In genomic region chr14:68748691-68749090, GRCh38 we compare ENCODE assay signal across 18 cellular contexts. TPM values are rescaled to one million over a fixed set of nuclear protein-coding genes. Genes with fewer than 3 reads are reported as not detected.
DNase-seq lines count a peak whose midpoint lies in the region; ATAC-seq lines count a peak whose summit lies in the region.
"Had no signal": no experiment of that assay in that cellular context is flagged by ENCODE, and none has a peak within 500 bp of the region (broad histone marks: within the 10 kb centered on the region; RNA-seq: fewer than 3 reads in every experiment).

No MANE protein-coding gene starts in this region.

- H3K27me3 ChIP-seq in esophagus (ENCODE audit: control insufficient read depth in 1 of 2, insufficient read depth in 2 of 2, low read length in 2 of 2): no peaks in the 10 kb centered on the region

- no peaks in the 10 kb centered on the region for H3K9me3 ChIP-seq in esophagus (ENCODE audit: control insufficient read depth in 2 of 2, insufficient read depth in 1 of 2, low read depth in 1 of 2, low read length in 1 of 2)
- H3K9me3 ChIP-seq: BLaER1 treated with 17β-estradiol and CSF1 and Interleukin-3, amounts not matched to agents 10 nM and 100 nM; HAP-1 had no signal

- no peak overlapping the region for H3K4me3 Mint-ChIP-seq in T-helper 2 cell treated with Interferon-gamma antibody and Interleukin-4, amounts not matched to agents 5 μg/mL and 100 μg/mL, for 36 hours

- WGBS in esophagus, 2 donors: 88% methylated on average over 5 of the region's 5 CpGs

- no peak for ATAC-seq in left colon
- no peak for ATAC-seq in sciatic nerve

- H3K36me3 Mint-ChIP-seq in T-helper 2 cell treated with Interferon-gamma antibody and Interleukin-4, amounts not matched to agents 5 μg/mL and 100 μg/mL, for 36 hours (ENCODE audit: low read depth): no peaks in the 10 kb centered on the region

- no peaks in the 10 kb centered on the region for H3K9me3 Mint-ChIP-seq in T-helper 2 cell treated with Interferon-gamma antibody and Interleukin-4, amounts not matched to agents 5 μg/mL and 100 μg/mL, for 36 hours

- H3K36me3 ChIP-seq in esophagus (ENCODE audit: control insufficient read depth in 2 of 2, insufficient read depth in 2 of 2, low read length in 1 of 2): no peaks in the 10 kb centered on the region
- H3K36me3 ChIP-seq: BLaER1 treated with 17β-estradiol and CSF1 and Interleukin-3, amounts not matched to agents 10 nM and 100 nM; HAP-1 had no signal

- no peaks in the 10 kb centered on the region for H3K27me3 Mint-ChIP-seq in T-helper 2 cell treated with Interferon-gamma antibody and Interleukin-4, amounts not matched to agents 5 μg/mL and 100 μg/mL, for 36 hours (ENCODE audit: low read depth)

- H3K27ac ChIP-seq in esophagus (ENCODE audit: low read depth in 2 of 2, low read length in 1 of 2): peak overlapping the region; percentile 1 to 58
- H3K27ac ChIP-seq: 22Rv1; BLaER1 treated with 17β-estradiol and CSF1 and Interleukin-3, amounts not matched to agents 10 nM and 100 nM had no signal

- no peak overlapping the region for H3K4me3 ChIP-seq in esophagus (ENCODE audit: low read depth in 1 of 2, low read length in 2 of 2)
- H3K4me3 ChIP-seq: BLaER1 treated with 17β-estradiol and CSF1 and Interleukin-3, amounts not matched to agents 10 nM and 100 nM; HAP-1 had no signal

- DNase-seq in activated effector memory CD4-positive, alpha-beta T cell treated with anti-CD3 and anti-CD28 coated beads, Interleukin-2, amount 50 U/mL, for 16 hours: peak; percentile 5
- DNase-seq in activated effector memory CD4-positive, alpha-beta T cell treated with Interleukin-2 at 50 U/mL for 16 hours: no peak
- DNase-seq in myocyte (ENCODE audit: low read depth) (peak; percentile 79), left colon (no peak), kidney glomerular epithelial cell (lab: John Stamatoyannopoulos, UW) (no peak), sciatic nerve (ENCODE audit: low spot score) (no peak)
- no peak for DNase-seq in T-helper 2 cell treated with Interferon-gamma antibody and Interleukin-4, amounts not matched to agents 5 μg/mL and 100 μg/mL, for 36 hours (ENCODE audit: low spot score)
- DNase-seq: DMS153, EL, MV-4-11, NCI-H1417 treated with DMSO at 0.1 percent for 48 hours, NCI-H2029 treated with DMSO at 0.1 percent for 48 hours, NCI-H510A, SHP77 treated with DMSO at 0.1 percent for 48 hours had no signal

- no peak overlapping the region for H3K27ac Mint-ChIP-seq in T-helper 2 cell treated with Interferon-gamma antibody and Interleukin-4, amounts not matched to agents 5 μg/mL and 100 μg/mL, for 36 hours

- H3K4me1 ChIP-seq in esophagus (ENCODE audit: control insufficient read depth in 2 of 2, insufficient read depth in 2 of 2, low read length in 1 of 2): peaks cover 12 to 19% of the 10 kb centered on the region in 2 donors

- no peaks in the 10 kb centered on the region for H3K4me1 Mint-ChIP-seq in T-helper 2 cell treated with Interferon-gamma antibody and Interleukin-4, amounts not matched to agents 5 μg/mL and 100 μg/mL, for 36 hours (ENCODE audit: low read depth)

- intact Hi-C loops in left colon (cut with DNase I, micrococcal nuclease) (no loop called here), sciatic nerve (cut with DNase I) (no loop called here)

RNA-seq across cellular contexts. Expression of gene ZFP36L1, which starts 44.2 kb away (rescaled TPM):
- polyA plus RNA-seq in esophagus: 10 to 100 TPM; 58.8 to 84.0 TPM
- total RNA-seq in myocyte (194 and 260 TPM in 2 replicates), left colon (100 to 1,000 TPM in 1 of 2 donors, 10 to 100 TPM in 1; 79.2 to 127 TPM), sciatic nerve (434 TPM)
- polyA plus RNA-seq in myocyte (2012): 234 TPM

Comparison
In these comparisons a context has a peak if more than half of its experiments do, and no peak if none do; other contexts are left out.
1. DNase-seq: peak in activated effector memory CD4-positive, alpha-beta T cell treated with anti-CD3 and anti-CD28 coated beads, Interleukin-2, amount 50 U/mL, for 16 hours (single experiment) and myocyte (single experiment); none in activated effector memory CD4-positive, alpha-beta T cell treated with Interleukin-2 at 50 U/mL for 16 hours (single experiment), left colon (0 of 2), T-helper 2 cell treated with Interferon-gamma antibody and Interleukin-4, amounts not matched to agents 5 μg/mL and 100 μg/mL, for 36 hours (single experiment), kidney glomerular epithelial cell (single experiment) and sciatic nerve (single experiment).